ENCODE assay signal across 8 cellular contexts in the genomic region with DNA sequence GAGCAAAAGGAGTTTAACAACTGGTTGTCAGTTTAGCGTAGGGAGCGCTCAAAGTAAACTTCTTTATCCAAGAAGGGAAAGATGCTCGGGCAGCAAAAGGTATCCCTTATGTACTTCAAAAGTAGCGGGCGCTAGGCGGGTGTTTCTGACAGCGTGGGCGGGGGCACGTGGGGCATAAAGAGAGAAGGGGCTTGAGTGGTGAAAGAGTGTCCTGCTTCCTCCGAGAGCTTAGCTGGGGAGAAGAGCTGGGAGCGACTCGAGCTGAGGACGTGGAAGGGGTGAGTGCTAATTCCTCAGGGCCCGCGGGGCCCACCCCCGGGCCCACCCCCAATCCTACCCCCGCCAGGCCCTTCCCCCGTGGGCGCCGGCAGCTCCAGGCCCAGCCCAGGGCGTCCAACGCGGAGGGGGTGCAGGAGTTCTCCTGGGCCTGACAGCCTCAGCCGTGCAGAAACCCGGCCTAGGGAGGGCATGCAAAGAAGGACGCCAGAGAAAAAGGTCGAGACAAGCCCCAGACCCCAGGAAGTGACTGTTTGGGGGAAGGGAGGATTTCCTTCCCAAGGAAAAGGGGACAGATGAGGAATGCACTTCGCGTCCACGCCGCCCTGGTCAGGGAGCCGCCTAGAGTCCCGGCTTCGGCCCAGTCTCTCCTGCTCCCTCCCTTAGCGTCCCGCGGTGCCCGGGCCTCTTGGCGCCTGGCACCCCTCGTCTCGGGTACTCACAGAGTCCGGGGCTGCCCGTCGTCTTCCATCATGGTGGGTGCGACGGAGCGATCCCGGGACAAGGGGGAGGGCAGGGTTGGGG. TPM values are rescaled to one million over a fixed set of nuclear protein-coding genes. Genes with fewer than 3 reads are reported as not detected.
DNase-seq lines count a peak whose midpoint lies in the region; ATAC-seq, FAIRE-seq and TF ChIP-seq lines count a peak whose summit lies in the region.

No MANE protein-coding gene starts in this region.

- TF ChIP-seq CTCF in WERI-Rb-1 (IDR thresholded peaks at IDR 0.05; ENCODE audit: low read depth, low read length), result no peak
- no peak for TF ChIP-seq CTCF in breast epithelium (IDR thresholded peaks at IDR 0.05)
- TF ChIP-seq CTCF in kidney (IDR thresholded peaks at IDR 0.05; ENCODE audit: borderline replicate concordance, extremely low read depth, insufficient read depth), result no peak

- H3K4me3 ChIP-seq in WERI-Rb-1 (ENCODE audit: low read depth, low read length) (peak overlapping the region; percentile 93), breast epithelium (peak overlapping the region; percentile 82 to 96 (median 90)), kidney (ENCODE audit: low read length in 2 of 2) (peak overlapping the region; percentile 92 to 93)

- H3K27me3 ChIP-seq in WERI-Rb-1 (ENCODE audit: insufficient read depth, low read depth, severe bottlenecking) (no peaks in the 10 kb centered on the region), breast epithelium (no peaks in the 10 kb centered on the region)

- H3K27ac ChIP-seq in WERI-Rb-1, result peak overlapping the region; percentile 98
- H3K27ac ChIP-seq in breast epithelium, result peak overlapping the region; percentile 97 to 98
- H3K27ac ChIP-seq in kidney (ENCODE audit: low read depth in 2 of 2, low read length in 2 of 2), result peak overlapping the region; percentile 97 to 99

- H3K9me3 ChIP-seq in WERI-Rb-1 (ENCODE audit: severe bottlenecking) (no peaks in the 10 kb centered on the region), breast epithelium (no peaks in the 10 kb centered on the region), kidney (ENCODE audit: control insufficient read depth in 1 of 2, low read length in 2 of 2) (no peaks in the 10 kb centered on the region)

- peak; percentile 16 for DNase-seq in A172 (ENCODE audit: low spot score)
- DNase-seq in HPDE6-E6E7 (ENCODE audit: extremely low spot score), result peak; percentile 25
- peak; percentile 46 for DNase-seq in WERI-Rb-1
- DNase-seq in breast epithelium (ENCODE audit: low spot score in 2 of 2), result peak in 1 of 2 donors; percentile 32
- peak; percentile 84 for DNase-seq in kidney
- peak; percentile 42 to 64 (median 56) for DNase-seq in stimulated activated CD4-positive, alpha-beta T cell treated with anti-CD3 and anti-CD28 coated beads, Interleukin-1b, Interleukin-23, amount 100 ng/mL, for 24 hours (ENCODE audit: low read depth in 4 of 4, low spot score in 1 of 4)

- ATAC-seq in GM18907 (IDR thresholded peaks at IDR 0.05; ENCODE audit: unreplicated experiment) (peak; percentile 19), GM19467 (IDR thresholded peaks at IDR 0.05; ENCODE audit: unreplicated experiment) (no peak)

- intact Hi-C loops in breast epithelium (cut with DNase I; ENCODE audit: low total_unique reads) (no loop called here), kidney (cut with DNase I) (no loop called here)

- H3K4me1 ChIP-seq in breast epithelium (peaks cover 0 to 22% of the 10 kb centered on the region in 2 donors), kidney (ENCODE audit: control insufficient read depth in 1 of 2, insufficient read depth in 1 of 2, low read depth in 1 of 2, low read length in 2 of 2) (peaks cover 21 to 22% of the 10 kb centered on the region in 2 donors)

- TF ChIP-seq POLR2A in breast epithelium (IDR thresholded peaks at IDR 0.05), result no peak

- peak overlapping the region; percentile 91 to 95 for H3K9ac ChIP-seq in kidney (ENCODE audit: low read length in 2 of 2)

- FAIRE-seq in kidney (lab: Jason Lieb, UNC), result no peak

- H3K36me3 ChIP-seq in WERI-Rb-1, result peaks cover 17% of the 10 kb centered on the region
- H3K36me3 ChIP-seq in breast epithelium, result no peaks in the 10 kb centered on the region
- H3K36me3 ChIP-seq in kidney (ENCODE audit: control insufficient read depth in 1 of 2, insufficient read depth in 2 of 2, low read length in 2 of 2), result no peaks in the 10 kb centered on the region

RNA-seq across cellular contexts. Expression of a gene that starts 0.8 kb away (rescaled TPM):
- total RNA-seq in A172 (2014; rRNA removed; shearing (Covaris generic)), result 52.4 and 62.5 TPM in 2 replicates
- total RNA-seq in breast epithelium (100 to 1,000 TPM in 1 of 3 donors, 10 to 100 TPM in 2; 73.3 to 110 (median 76.4) TPM), kidney (88.8 TPM)
- 46.7 TPM for polyA plus RNA-seq in kidney (ENCODE audit: insufficient read depth, low read depth, low replicate concordance)

RNA-seq across cellular contexts. Expression of a gene that starts 53.4 kb away (rescaled TPM):
- total RNA-seq in A172 (2014; rRNA removed; shearing (Covaris generic)), result 74.7 and 106 TPM in 2 replicates
- 10 to 100 TPM; 34.0 to 39.2 (median 36.4) TPM for total RNA-seq in breast epithelium
- total RNA-seq in kidney, result 19.9 TPM
- polyA plus RNA-seq in kidney (ENCODE audit: insufficient read depth, low read depth, low replicate concordance), result 25.4 TPM

RNA-seq across cellular contexts. Expression of a gene that starts 55.3 kb away (rescaled TPM):
- total RNA-seq in A172 (2014; rRNA removed; shearing (Covaris generic)), result 31.0 and 39.8 TPM in 2 replicates
- total RNA-seq in breast epithelium, result 10 to 100 TPM; 17.1 to 29.9 (median 23.9) TPM
- 42.0 TPM for total RNA-seq in kidney
- 54.9 TPM for polyA plus RNA-seq in kidney (ENCODE audit: insufficient read depth, low read depth, low replicate concordance)
